In the genomic region with DNA sequence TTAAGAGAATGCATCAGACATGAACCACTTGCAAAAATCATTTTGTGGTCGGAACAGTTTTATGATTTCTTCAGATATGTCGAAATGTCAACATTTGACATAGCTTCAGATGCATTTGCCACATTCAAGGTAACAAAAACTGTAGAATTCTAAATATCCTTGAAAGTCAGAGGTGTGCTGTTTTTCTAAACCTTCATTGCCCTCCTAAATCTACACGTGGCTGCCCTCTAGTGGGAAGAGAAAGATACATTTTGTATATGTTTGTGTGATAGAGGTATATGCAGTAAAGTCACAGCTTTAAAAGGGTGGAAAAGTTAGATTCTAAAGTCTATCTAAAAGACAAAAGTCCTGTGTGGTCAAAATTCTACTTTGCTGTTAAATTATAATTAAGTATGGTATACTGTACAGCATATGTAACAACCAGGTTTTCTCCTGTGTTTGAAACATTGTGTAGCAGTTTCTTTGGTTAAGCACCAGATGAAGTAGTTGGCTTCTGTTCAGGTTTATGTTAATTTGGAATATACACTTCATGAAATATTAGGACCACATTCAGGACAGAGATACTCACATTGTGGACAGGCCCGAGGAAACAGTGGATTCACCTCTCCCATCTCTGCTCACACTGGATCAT, we compare ENCODE assay signal across 1 cellular context.
TF ChIP-seq lines count a peak whose summit lies in the region.

No MANE protein-coding gene starts in this region.

TF ChIP-seq in WTC11, 78 proteins besides CTCF, POLR2A, EP300 and RAD21 (continued from another document):
- TF ChIP-seq, protein P1, sequence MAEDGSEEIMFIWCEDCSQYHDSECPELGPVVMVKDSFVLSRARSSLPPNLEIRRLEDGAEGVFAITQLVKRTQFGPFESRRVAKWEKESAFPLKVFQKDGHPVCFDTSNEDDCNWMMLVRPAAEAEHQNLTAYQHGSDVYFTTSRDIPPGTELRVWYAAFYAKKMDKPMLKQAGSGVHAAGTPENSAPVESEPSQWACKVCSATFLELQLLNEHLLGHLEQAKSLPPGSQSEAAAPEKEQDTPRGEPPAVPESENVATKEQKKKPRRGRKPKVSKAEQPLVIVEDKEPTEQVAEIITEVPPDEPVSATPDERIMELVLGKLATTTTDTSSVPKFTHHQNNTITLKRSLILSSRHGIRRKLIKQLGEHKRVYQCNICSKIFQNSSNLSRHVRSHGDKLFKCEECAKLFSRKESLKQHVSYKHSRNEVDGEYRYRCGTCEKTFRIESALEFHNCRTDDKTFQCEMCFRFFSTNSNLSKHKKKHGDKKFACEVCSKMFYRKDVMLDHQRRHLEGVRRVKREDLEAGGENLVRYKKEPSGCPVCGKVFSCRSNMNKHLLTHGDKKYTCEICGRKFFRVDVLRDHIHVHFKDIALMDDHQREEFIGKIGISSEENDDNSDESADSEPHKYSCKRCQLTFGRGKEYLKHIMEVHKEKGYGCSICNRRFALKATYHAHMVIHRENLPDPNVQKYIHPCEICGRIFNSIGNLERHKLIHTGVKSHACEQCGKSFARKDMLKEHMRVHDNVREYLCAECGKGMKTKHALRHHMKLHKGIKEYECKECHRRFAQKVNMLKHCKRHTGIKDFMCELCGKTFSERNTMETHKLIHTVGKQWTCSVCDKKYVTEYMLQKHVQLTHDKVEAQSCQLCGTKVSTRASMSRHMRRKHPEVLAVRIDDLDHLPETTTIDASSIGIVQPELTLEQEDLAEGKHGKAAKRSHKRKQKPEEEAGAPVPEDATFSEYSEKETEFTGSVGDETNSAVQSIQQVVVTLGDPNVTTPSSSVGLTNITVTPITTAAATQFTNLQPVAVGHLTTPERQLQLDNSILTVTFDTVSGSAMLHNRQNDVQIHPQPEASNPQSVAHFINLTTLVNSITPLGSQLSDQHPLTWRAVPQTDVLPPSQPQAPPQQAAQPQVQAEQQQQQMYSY (CRISPR knock-in tag; IDR thresholded peaks at IDR 0.05), result no peak
- no peak for TF ChIP-seq ESRRA (CRISPR knock-in tag; IDR thresholded peaks at IDR 0.05; ENCODE audit: borderline replicate concordance)
